In the genomic region with DNA sequence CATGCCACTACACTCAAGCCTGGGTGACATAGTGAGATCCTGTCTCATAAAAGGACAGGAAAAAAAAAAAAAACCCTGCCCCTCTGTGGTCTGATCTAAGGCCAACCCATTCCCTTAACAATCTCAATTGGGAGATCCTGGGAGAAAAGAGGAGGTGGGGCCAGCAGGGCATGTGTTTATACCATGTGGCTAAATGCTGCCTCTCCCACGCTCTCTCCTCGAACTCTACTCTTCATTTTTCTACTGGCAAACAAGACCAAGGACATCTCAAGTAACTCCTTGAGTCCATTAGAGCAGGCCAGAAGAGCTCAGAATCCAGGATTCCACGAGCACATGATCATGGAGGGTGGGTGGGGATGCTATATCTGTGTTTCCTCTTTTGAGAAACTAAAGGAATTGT, we compare ENCODE assay signal across 30 cellular contexts.
"Had no signal": no experiment of that assay in that cellular context is flagged by ENCODE, and none has a peak within 500 bp of the region (broad histone marks: within the 10 kb centered on the region; RNA-seq: fewer than 3 reads in every experiment).

No MANE protein-coding gene starts in this region.

- H3K4me3 ChIP-seq: left ventricle myocardium inferior, lung, neural progenitor cell, ovary, prostate gland, skin epidermis, suprapubic skin, thoracic aorta, tibial artery, uterus had no signal

- H3K27ac ChIP-seq: left ventricle myocardium inferior, neural progenitor cell, neutrophil, ovary, prostate gland, skin epidermis, suprapubic skin, thoracic aorta, tibial artery, uterus had no signal

- ATAC-seq: left cardiac atrium; natural killer cell; right cardiac atrium; sciatic nerve; stimulated activated naive B cell treated with anti-CD40 and anti-IgM and Interleukin-4, amounts not matched to agents 10 μg/mL and 1 μg/mL and 100 μg/mL, for 72 hours had no signal

- H3K4me1 Mint-ChIP-seq: naive B cell; natural killer cell; stimulated activated naive B cell treated with anti-CD40 and anti-IgM and Interleukin-4, amounts not matched to agents 10 μg/mL and 1 μg/mL and 100 μg/mL, for 72 hours had no signal

- H2AFZ ChIP-seq: neural progenitor cell had no signal

- H3K4me1 ChIP-seq: left ventricle myocardium inferior, prostate gland, suprapubic skin, tibial artery, uterus had no signal

- H3K9me3 ChIP-seq: left ventricle myocardium inferior, neutrophil, ovary, prostate gland, suprapubic skin, thoracic aorta, tibial artery, uterus had no signal

- DNase-seq: kidney glomerular epithelial cell; left cardiac atrium; left ventricle myocardium inferior; mesendoderm; naive B cell; natural killer cell; nephron progenitor cell; occipital lobe; ovary; posterior cingulate gyrus; retina; right cardiac atrium; stimulated activated CD4-positive, alpha-beta T cell treated with anti-CD3 and anti-CD28 coated beads, Interleukin-12 subunit alpha, Interleukin-12 subunit beta, amount 100 ng/mL, for 4 hours; stimulated activated CD4-positive, alpha-beta T cell treated with anti-CD3 and anti-CD28 coated beads, Interleukin-15, amount 100 ng/mL, for 24 hours; stimulated activated CD4-positive, alpha-beta T cell treated with anti-CD3 and anti-CD28 coated beads, Interleukin-2, amount 100 ng/mL, for 24 hours; stimulated activated CD4-positive, alpha-beta T cell treated with anti-CD3 and anti-CD28 coated beads, Interleukin-4, amount 100 ng/mL, for 1 hour; stimulated activated naive B cell treated with anti-CD40 and anti-IgM and Interleukin-4, amounts not matched to agents 10 μg/mL and 1 μg/mL and 100 μg/mL, for 72 hours; tibial artery; trophoblast cell; uterus had no signal

- H3K36me3 ChIP-seq: left ventricle myocardium inferior, neural progenitor cell, neutrophil, ovary, prostate gland, suprapubic skin, thoracic aorta, tibial artery, uterus had no signal

- H3K36me3 Mint-ChIP-seq: mesothelial cell of epicardium; naive B cell; natural killer cell; neural progenitor cell; stimulated activated naive B cell treated with anti-CD40 and anti-IgM and Interleukin-4, amounts not matched to agents 10 μg/mL and 1 μg/mL and 100 μg/mL, for 72 hours had no signal

- H3K9me3 Mint-ChIP-seq: mesothelial cell of epicardium; naive B cell; natural killer cell; nephron progenitor cell; neural progenitor cell; stimulated activated naive B cell treated with anti-CD40 and anti-IgM and Interleukin-4, amounts not matched to agents 10 μg/mL and 1 μg/mL and 100 μg/mL, for 72 hours; stimulated activated naive CD8-positive, alpha-beta T cell treated with anti-CD3 and anti-CD28 coated beads, Interleukin-15, Interleukin-2, amounts not matched to agents 100 ng/mL and 50 ng/mL, for 24 hours had no signal

- H3K27me3 ChIP-seq: neural progenitor cell, ovary, tibial artery, uterus had no signal

- H3K4me3 Mint-ChIP-seq: mesothelial cell of epicardium; naive B cell; natural killer cell; nephron progenitor cell; neural progenitor cell; stimulated activated naive B cell treated with anti-CD40 and anti-IgM and Interleukin-4, amounts not matched to agents 10 μg/mL and 1 μg/mL and 100 μg/mL, for 72 hours; stimulated activated naive CD8-positive, alpha-beta T cell treated with anti-CD3 and anti-CD28 coated beads, Interleukin-15, Interleukin-2, amounts not matched to agents 100 ng/mL and 50 ng/mL, for 24 hours had no signal

- H3K27ac Mint-ChIP-seq: mesothelial cell of epicardium; naive B cell; natural killer cell; nephron progenitor cell; neural progenitor cell; stimulated activated naive B cell treated with anti-CD40 and anti-IgM and Interleukin-4, amounts not matched to agents 10 μg/mL and 1 μg/mL and 100 μg/mL, for 72 hours; stimulated activated naive CD8-positive, alpha-beta T cell treated with anti-CD3 and anti-CD28 coated beads, Interleukin-15, Interleukin-2, amounts not matched to agents 100 ng/mL and 50 ng/mL, for 24 hours had no signal
